ENCODE assay signal across 36 cellular contexts in the genomic region with DNA sequence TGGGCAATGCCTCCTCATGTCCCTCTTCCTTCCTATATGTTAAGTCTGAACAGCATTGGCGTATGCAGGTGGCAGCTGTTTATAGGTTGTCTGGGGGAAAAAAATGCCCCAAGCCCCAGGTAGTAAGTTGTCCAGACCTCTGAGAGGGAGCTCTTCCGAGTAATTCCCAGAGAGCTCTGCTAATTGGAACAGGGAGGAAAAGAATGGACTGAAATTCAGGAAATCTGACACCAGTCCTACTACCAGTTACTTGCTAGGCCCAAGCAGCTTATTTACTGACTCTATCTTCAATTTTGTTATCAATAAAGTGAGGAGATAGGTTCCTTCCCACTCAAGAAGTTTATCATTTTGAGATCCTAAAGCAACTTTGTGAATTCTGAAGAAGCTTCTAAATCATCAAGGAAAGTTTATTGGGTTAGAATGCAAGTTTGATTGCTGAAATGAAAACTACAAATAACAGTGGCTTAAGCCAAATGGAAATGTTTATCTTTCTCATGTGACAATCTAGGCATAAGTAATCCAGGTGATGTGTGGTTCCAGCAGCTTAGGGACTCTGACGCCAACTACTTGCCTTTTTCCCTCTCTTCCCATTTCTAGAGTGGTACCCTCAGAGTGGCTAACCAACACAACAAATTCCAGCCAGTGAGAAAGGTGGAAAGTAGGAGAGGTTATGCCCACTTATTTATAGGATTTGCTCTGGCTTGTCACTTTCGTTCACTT. TPM values are rescaled to one million over a fixed set of nuclear protein-coding genes. Genes with fewer than 3 reads are reported as not detected.
"Had no signal": no experiment of that assay in that cellular context is flagged by ENCODE, and none has a peak within 500 bp of the region (broad histone marks: within the 10 kb centered on the region; RNA-seq: fewer than 3 reads in every experiment).

No MANE protein-coding gene starts in this region.

- H3K4me2 ChIP-seq: SK-N-SH had no signal

- H3K4me3 Mint-ChIP-seq: activated CD4-positive, alpha-beta memory T cell treated with anti-CD3 and anti-CD28 coated beads for 36 hours; activated naive CD4-positive, alpha-beta T cell treated with anti-CD3 and anti-CD28 coated beads, Interleukin-2, amount 10 ng/mL, durations not matched to agents 7 days and 5 days; activated naive CD8-positive, alpha-beta T cell; activated naive CD8-positive, alpha-beta T cell treated with anti-CD3 and anti-CD28 coated beads, Interleukin-2, amount 50 U/mL, for 24 hours; activated T-cell treated with anti-CD3 and anti-CD28 coated beads, Interleukin-2, amount 50 U/mL, for 4 hours; activated T-helper 1 cell treated with anti-CD3 and anti-CD28 coated beads, Interleukin-12 subunit alpha, Interleukin-12 subunit beta, Interleukin-2, Interleukin-4 antibody, amounts not matched to agents 30 ng/mL and 10 ng/mL and 1 ng/mL, durations not matched to agents 14 hours and 24 hours and 36 hours; brain; T-helper 1 cell treated with Interleukin-12 subunit alpha and Interleukin-12 subunit beta and Interleukin-4 antibody, amounts not matched to agents 30 μg/mL and 1 μg/mL, for 36 hours; T-helper 2 cell treated with Interferon-gamma antibody and Interleukin-4, amounts not matched to agents 5 μg/mL and 100 μg/mL, for 36 hours had no signal

- H3K36me3 ChIP-seq: Peyer's patch, SJSA1 had no signal

- H3K9me3 ChIP-seq: Peyer's patch, SJSA1, SK-N-SH had no signal

- H3K4me1 Mint-ChIP-seq: activated naive CD4-positive, alpha-beta T cell treated with anti-CD3 and anti-CD28 coated beads, Interleukin-2, amount 10 ng/mL, durations not matched to agents 7 days and 5 days; activated naive CD8-positive, alpha-beta T cell treated with anti-CD3 and anti-CD28 coated beads, Interleukin-2, amount 50 U/mL, for 24 hours had no signal

- H3K27ac Mint-ChIP-seq: activated CD4-positive, alpha-beta memory T cell treated with anti-CD3 and anti-CD28 coated beads for 36 hours; activated naive CD4-positive, alpha-beta T cell treated with anti-CD3 and anti-CD28 coated beads, Interleukin-2, amount 10 ng/mL, durations not matched to agents 7 days and 5 days; activated naive CD8-positive, alpha-beta T cell; activated naive CD8-positive, alpha-beta T cell treated with anti-CD3 and anti-CD28 coated beads, Interleukin-2, amount 50 U/mL, for 24 hours; activated T-helper 1 cell treated with anti-CD3 and anti-CD28 coated beads, Interleukin-12 subunit alpha, Interleukin-12 subunit beta, Interleukin-2, Interleukin-4 antibody, amounts not matched to agents 30 ng/mL and 10 ng/mL and 1 ng/mL, durations not matched to agents 14 hours and 24 hours and 36 hours; brain; T-helper 1 cell treated with Interleukin-12 subunit alpha and Interleukin-12 subunit beta and Interleukin-4 antibody, amounts not matched to agents 30 μg/mL and 1 μg/mL, for 36 hours; T-helper 2 cell treated with Interferon-gamma antibody and Interleukin-4, amounts not matched to agents 5 μg/mL and 100 μg/mL, for 36 hours had no signal

- H3K9ac ChIP-seq: SK-N-SH had no signal

- ATAC-seq: activated naive CD8-positive, alpha-beta T cell treated with anti-CD3 and anti-CD28 coated beads, Interleukin-2, amount 50 U/mL, for 24 hours; activated T-cell treated with anti-CD3 and anti-CD28 coated beads, Interleukin-2, amount 50 U/mL, for 4 hours; K562; PC-3 had no signal

- DNase-seq: activated CD4-positive, alpha-beta memory T cell treated with anti-CD3 and anti-CD28 coated beads for 36 hours; activated CD4-positive, alpha-beta T cell treated with anti-CD3 and anti-CD28 coated beads for 4 hours; activated CD4-positive, alpha-beta T cell treated with anti-CD3 and anti-CD28 coated beads, Interleukin-2, amount 50 U/mL, for 1 hour; activated CD4-positive, CD25-positive, alpha-beta regulatory T cell treated with anti-CD3 and anti-CD28 coated beads, Interleukin-2, amount 50 U/mL, for 72 hours; activated CD8-positive, alpha-beta memory T cell treated with anti-CD3 and anti-CD28 coated beads, Interleukin-2, amount 50 U/mL, for 4 hours; activated gamma-delta T cell treated with Interleukin-2 at 50 U/mL for 16 hours; activated naive CD4-positive, alpha-beta T cell treated with anti-CD3 and anti-CD28 coated beads, Interleukin-2, amount 10 ng/mL, durations not matched to agents 7 days and 5 days; activated naive CD8-positive, alpha-beta T cell treated with anti-CD3 and anti-CD28 coated beads, Interleukin-2, amount 50 U/mL, for 24 hours; activated T-cell treated with anti-CD3 and anti-CD28 coated beads for 4 hours; activated T-cell treated with anti-CD3 and anti-CD28 coated beads, Interleukin-2, amount 50 U/mL, for 4 hours; anterior cingulate cortex; caudate nucleus; Karpas-422; NCI-H1048; NCI-H1105 treated with DMSO at 0.1 percent for 48 hours; NCI-H1436; NCI-H1694; NCI-H1930; NCI-H2081 treated with DMSO at 0.1 percent for 48 hours; NCI-H226; NCI-H446 treated with DMSO at 0.1 percent for 48 hours; NCI-H526; NCI-H748 treated with DMSO at 0.1 percent for 48 hours; NK-92 treated with Interleukin-12 subunit alpha and Interleukin-12 subunit beta, amount 100 ng/mL, for 24 hours; PC-3; Peyer's patch; RPMI8226; SHP77 treated with DMSO at 0.1 percent for 48 hours; SK-N-SH had no signal

- H3K4me1 ChIP-seq: Peyer's patch had no signal

- H3K27ac ChIP-seq: Peyer's patch, SJSA1 had no signal

- H3K27me3 ChIP-seq: Peyer's patch had no signal

- H3K9me3 Mint-ChIP-seq: activated CD4-positive, alpha-beta memory T cell treated with anti-CD3 and anti-CD28 coated beads for 36 hours; activated naive CD4-positive, alpha-beta T cell treated with anti-CD3 and anti-CD28 coated beads, Interleukin-2, amount 10 ng/mL, durations not matched to agents 7 days and 5 days; activated naive CD8-positive, alpha-beta T cell treated with anti-CD3 and anti-CD28 coated beads, Interleukin-2, amount 50 U/mL, for 24 hours; activated T-cell treated with anti-CD3 and anti-CD28 coated beads, Interleukin-2, amount 50 U/mL, for 4 hours; activated T-helper 1 cell treated with anti-CD3 and anti-CD28 coated beads, Interleukin-12 subunit alpha, Interleukin-12 subunit beta, Interleukin-2, Interleukin-4 antibody, amounts not matched to agents 30 ng/mL and 10 ng/mL and 1 ng/mL, durations not matched to agents 14 hours and 24 hours and 36 hours; T-helper 1 cell treated with Interleukin-12 subunit alpha and Interleukin-12 subunit beta and Interleukin-4 antibody, amounts not matched to agents 30 μg/mL and 1 μg/mL, for 36 hours; T-helper 2 cell treated with Interferon-gamma antibody and Interleukin-4, amounts not matched to agents 5 μg/mL and 100 μg/mL, for 36 hours had no signal

- H3K36me3 Mint-ChIP-seq: activated CD4-positive, alpha-beta memory T cell treated with anti-CD3 and anti-CD28 coated beads for 36 hours; activated naive CD4-positive, alpha-beta T cell treated with anti-CD3 and anti-CD28 coated beads, Interleukin-2, amount 10 ng/mL, durations not matched to agents 7 days and 5 days; activated naive CD8-positive, alpha-beta T cell had no signal

- H3K4me3 ChIP-seq: K562, Peyer's patch, SJSA1 had no signal

RNA-seq across cellular contexts. Expression of gene STK32A, which starts 5.6 kb away (rescaled TPM):
- total RNA-seq: activated CD4-positive, alpha-beta memory T cell treated with anti-CD3 and anti-CD28 coated beads for 36 hours; activated T-cell treated with anti-CD3 and anti-CD28 coated beads, Interleukin-2, amount 50 U/mL, for 4 hours; activated T-helper 1 cell treated with anti-CD3 and anti-CD28 coated beads, Interleukin-12 subunit alpha, Interleukin-12 subunit beta, Interleukin-2, Interleukin-4 antibody, amounts not matched to agents 30 ng/mL and 10 ng/mL and 1 ng/mL, durations not matched to agents 14 hours and 24 hours and 36 hours; K562 had no signal
